ENCODE assay signal across 20 cellular contexts in genomic region chr7:79531116-79531515, GRCh38.
"Had no signal": no experiment of that assay in that cellular context is flagged by ENCODE, and none has a peak within 500 bp of the region (broad histone marks: within the 10 kb centered on the region; RNA-seq: fewer than 3 reads in every experiment).

No MANE protein-coding gene starts in this region.

- H3K27me3 Mint-ChIP-seq: naive thymus-derived CD4-positive, alpha-beta T cell; progenitor cell of endocrine pancreas; type B pancreatic cell had no signal

- H3K9me3 Mint-ChIP-seq: endodermal cell had no signal

- H3K4me1 ChIP-seq: heart left ventricle, suprapubic skin, thyroid gland had no signal

- H3K4me3 ChIP-seq: coronary artery, heart left ventricle, smooth muscle cell, suprapubic skin, thyroid gland had no signal

- H3K36me3 Mint-ChIP-seq: naive thymus-derived CD4-positive, alpha-beta T cell; stimulated activated effector memory CD8-positive, alpha-beta T cell treated with anti-CD3 and anti-CD28 coated beads, Interleukin-12 subunit alpha, Interleukin-12 subunit beta, amount 100 ng/mL, for 72 hours; type B pancreatic cell had no signal

- H3K27ac ChIP-seq: coronary artery, foreskin keratinocyte, heart left ventricle, suprapubic skin, thyroid gland had no signal

- H3K27me3 ChIP-seq: foreskin keratinocyte, heart left ventricle, suprapubic skin, thyroid gland had no signal

- ATAC-seq: foreskin keratinocyte; heart left ventricle; naive thymus-derived CD4-positive, alpha-beta T cell; right cardiac atrium; stimulated activated effector memory CD8-positive, alpha-beta T cell treated with anti-CD3 and anti-CD28 coated beads, Interleukin-12 subunit alpha, Interleukin-12 subunit beta, amount 100 ng/mL, for 72 hours; stimulated activated naive CD8-positive, alpha-beta T cell treated with anti-CD3 and anti-CD28 coated beads, Interleukin-15, Interleukin-2, amounts not matched to agents 100 U/mL and 50 U/mL, for 24 hours had no signal

- H3K4me3 Mint-ChIP-seq: endodermal cell; naive thymus-derived CD4-positive, alpha-beta T cell; stimulated activated effector memory CD8-positive, alpha-beta T cell treated with anti-CD3 and anti-CD28 coated beads, Interleukin-12 subunit alpha, Interleukin-12 subunit beta, amount 100 ng/mL, for 72 hours; type B pancreatic cell had no signal

- H3K4me2 ChIP-seq: smooth muscle cell had no signal

- H3K27ac Mint-ChIP-seq: endodermal cell; naive thymus-derived CD4-positive, alpha-beta T cell; progenitor cell of endocrine pancreas; stimulated activated effector memory CD8-positive, alpha-beta T cell treated with anti-CD3 and anti-CD28 coated beads, Interleukin-12 subunit alpha, Interleukin-12 subunit beta, amount 100 ng/mL, for 72 hours; type B pancreatic cell had no signal

- H3K4me1 Mint-ChIP-seq: endodermal cell; stimulated activated effector memory CD8-positive, alpha-beta T cell treated with anti-CD3 and anti-CD28 coated beads, Interleukin-12 subunit alpha, Interleukin-12 subunit beta, amount 100 ng/mL, for 72 hours had no signal

- DNase-seq: effector CD4-positive, alpha-beta T cell; endodermal cell; erythroblast; foreskin keratinocyte; heart left ventricle; hypothalamus; kidney glomerular epithelial cell; mammary epithelial cell; naive thymus-derived CD4-positive, alpha-beta T cell; right cardiac atrium; stimulated activated CD4-positive, alpha-beta T cell treated with anti-CD3 and anti-CD28 coated beads, Interleukin-4, amount 100 ng/mL, for 1 hour; stimulated activated CD8-positive, alpha-beta memory T cell treated with anti-CD3 and anti-CD28 coated beads, Interleukin-4, amount 100 ng/mL, for 48 hours; stimulated activated naive CD8-positive, alpha-beta T cell treated with anti-CD3 and anti-CD28 coated beads, Interleukin-15, Interleukin-2, amounts not matched to agents 100 U/mL and 50 U/mL, for 24 hours; thyroid gland had no signal

- H3K36me3 ChIP-seq: heart left ventricle, suprapubic skin, thyroid gland had no signal
